Comparison of ENCODE assay signal across 8 cellular contexts in the genomic region with DNA sequence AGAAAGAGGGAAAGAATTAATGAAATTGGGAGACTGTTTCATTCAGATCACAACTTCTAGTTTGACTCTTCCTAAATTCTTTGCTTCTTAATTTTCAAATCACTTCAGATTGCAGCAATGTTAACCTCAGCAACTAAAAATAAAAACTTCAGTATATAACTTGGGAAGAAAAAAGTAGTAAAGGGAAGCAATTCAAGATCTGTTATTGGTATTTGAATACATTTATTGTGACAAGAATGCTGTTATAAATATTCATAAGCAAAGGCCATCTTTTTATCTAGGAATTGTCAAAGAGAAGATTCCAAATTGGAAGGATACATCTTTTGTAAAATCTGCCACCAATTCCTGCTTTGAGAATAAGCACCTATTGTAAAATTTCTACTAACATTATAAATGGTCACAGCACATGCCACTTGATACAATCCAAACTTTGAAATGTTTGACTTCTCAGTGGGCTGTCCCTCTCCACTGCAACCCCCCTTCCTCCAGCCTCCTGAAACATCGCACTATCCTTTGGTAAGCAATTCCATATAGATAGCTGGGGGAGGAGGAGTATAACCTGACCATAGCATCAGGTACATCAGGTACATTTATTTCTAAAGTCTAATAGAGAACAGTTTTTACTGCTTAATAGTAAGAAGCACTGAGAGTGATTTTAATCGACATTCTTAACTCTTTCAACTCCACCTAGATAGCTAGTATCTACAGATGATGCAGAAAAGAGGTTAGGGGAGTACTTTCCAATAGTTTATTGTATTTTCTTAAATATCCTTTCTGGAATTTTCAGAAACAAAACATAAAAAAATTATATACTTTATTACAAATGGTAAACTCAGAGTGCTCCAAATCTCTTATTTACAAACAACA. TPM values are rescaled to one million over a fixed set of nuclear protein-coding genes. Genes with fewer than 3 reads are reported as not detected.
DNase-seq lines count a peak whose midpoint lies in the region; ATAC-seq and TF ChIP-seq lines count a peak whose summit lies in the region.

No MANE protein-coding gene starts in this region.

- peak overlapping the region; percentile 77 to 91 for H3K4me3 ChIP-seq in prostate gland

- TF ChIP-seq POLR2A in prostate gland (IDR thresholded peaks at IDR 0.05) = no peak

- TF ChIP-seq CTCF in prostate gland (IDR thresholded peaks at IDR 0.05) = no peak

- no peaks in the 10 kb centered on the region for H3K9me3 Mint-ChIP-seq in activated CD8-positive, alpha-beta memory T cell treated with anti-CD3 and anti-CD28 coated beads, Interleukin-2, amount 10 ng/mL, durations not matched to agents 7 days and 5 days (ENCODE audit: low read depth)

- DNase-seq in activated CD8-positive, alpha-beta memory T cell treated with anti-CD3 and anti-CD28 coated beads, Interleukin-2, amount 10 ng/mL, durations not matched to agents 7 days and 5 days = no peak
- no peak for DNase-seq in activated CD8-positive, alpha-beta memory T cell treated with anti-CD3 and anti-CD28 coated beads, Interleukin-2, amount 50 U/mL, for 4 hours
- DNase-seq in SW480 (ENCODE audit: low spot score) (peak; percentile 48), fibroblast of gingiva (ENCODE audit: low read depth) (peak; percentile 36), prostate gland (ENCODE audit: low spot score) (peak; percentile 36)
- DNase-seq in stimulated activated CD4-positive, alpha-beta T cell treated with anti-CD3 and anti-CD28 coated beads, Interleukin-1b, Interleukin-23, amount 100 ng/mL, for 48 hours = no peak

- no peaks in the 10 kb centered on the region for H3K27me3 ChIP-seq in prostate gland (replicated peaks; ENCODE audit: insufficient read depth)

- ATAC-seq in activated CD8-positive, alpha-beta memory T cell treated with anti-CD3 and anti-CD28 coated beads, Interleukin-2, amount 10 ng/mL, durations not matched to agents 7 days and 5 days = no peak
- no peak for ATAC-seq in HG02981 (IDR thresholded peaks at IDR 0.05; ENCODE audit: unreplicated experiment)
- ATAC-seq in HG03135 (IDR thresholded peaks at IDR 0.05; ENCODE audit: unreplicated experiment) = no peak

- H3K27ac Mint-ChIP-seq in activated CD8-positive, alpha-beta memory T cell treated with anti-CD3 and anti-CD28 coated beads, Interleukin-2, amount 10 ng/mL, durations not matched to agents 7 days and 5 days = no peak overlapping the region

- H3K4me1 ChIP-seq in prostate gland (replicated peaks) = no peaks in the 10 kb centered on the region

- peak overlapping the region; percentile 99 to 100 for H3K27ac ChIP-seq in prostate gland

- peaks cover 9% of the 10 kb centered on the region for H3K27me3 Mint-ChIP-seq in activated CD8-positive, alpha-beta memory T cell treated with anti-CD3 and anti-CD28 coated beads, Interleukin-2, amount 10 ng/mL, durations not matched to agents 7 days and 5 days

- CTCF ChIA-PET in activated CD8-positive, alpha-beta memory T cell treated with anti-CD3 and anti-CD28 coated beads, Interleukin-2, amount 10 ng/mL, durations not matched to agents 7 days and 5 days (lab: Charles Lee) = interaction anchor here (0.9 to 5.5 kb wide), 5 partner anchors 7 to 978 kb away, joined by 3 to 39 read pairs (median 4); no protein-coding TSS in a partner anchor

- peaks cover 14% of the 10 kb centered on the region for H3K4me1 Mint-ChIP-seq in activated CD8-positive, alpha-beta memory T cell treated with anti-CD3 and anti-CD28 coated beads, Interleukin-2, amount 10 ng/mL, durations not matched to agents 7 days and 5 days

- H3K36me3 ChIP-seq in prostate gland = no peaks in the 10 kb centered on the region

- H3K9me3 ChIP-seq in prostate gland = no peaks in the 10 kb centered on the region

- intact Hi-C loops in prostate gland (cut with DNase I) = loop anchor here (5.0 to 10.0 kb wide), 4 partner anchors 36 to 814 kb away; no protein-coding TSS in a partner anchor

- peak overlapping the region; percentile 12 for H3K4me3 Mint-ChIP-seq in activated CD8-positive, alpha-beta memory T cell treated with anti-CD3 and anti-CD28 coated beads, Interleukin-2, amount 10 ng/mL, durations not matched to agents 7 days and 5 days

- 17% methylated on average over 2 of the region's 2 CpGs for WGBS in prostate gland

- H3K36me3 Mint-ChIP-seq in activated CD8-positive, alpha-beta memory T cell treated with anti-CD3 and anti-CD28 coated beads, Interleukin-2, amount 10 ng/mL, durations not matched to agents 7 days and 5 days = peaks cover 16% of the 10 kb centered on the region

RNA-seq across cellular contexts. Expression of gene JUN, which starts 3.0 kb away (rescaled TPM):
- total RNA-seq in activated CD8-positive, alpha-beta memory T cell treated with anti-CD3 and anti-CD28 coated beads, Interleukin-2, amount 10 ng/mL, durations not matched to agents 7 days and 5 days = 100 to 1,000 TPM in 1 of 2 experiments, 10 to 100 TPM in 1; 50.5 to 129 TPM
- total RNA-seq in prostate gland = 100 to 1,000 TPM; 154 to 303 TPM

Comparison
In these comparisons a context has a peak if more than half of its experiments do, and no peak if none do; other contexts are left out.
1. DNase-seq: peak in SW480 (single experiment), fibroblast of gingiva (single experiment) and prostate gland (single experiment); none in activated CD8-positive, alpha-beta memory T cell treated with anti-CD3 and anti-CD28 coated beads, Interleukin-2, amount 10 ng/mL, durations not matched to agents 7 days and 5 days (single experiment), activated CD8-positive, alpha-beta memory T cell treated with anti-CD3 and anti-CD28 coated beads, Interleukin-2, amount 50 U/mL, for 4 hours (single experiment) and stimulated activated CD4-positive, alpha-beta T cell treated with anti-CD3 and anti-CD28 coated beads, Interleukin-1b, Interleukin-23, amount 100 ng/mL, for 48 hours (single experiment).